In genomic region chr6:43985329-43985728, GRCh38 we compare ENCODE assay signal across 21 cellular contexts.
"Had no signal": no experiment of that assay in that cellular context is flagged by ENCODE, and none has a peak within 500 bp of the region (broad histone marks: within the 10 kb centered on the region; RNA-seq: fewer than 3 reads in every experiment).

No MANE protein-coding gene starts in this region.

- H3K36me3 ChIP-seq: brain microvascular endothelial cell, colonic mucosa, gastrocnemius medialis, upper lobe of left lung had no signal

- H3K27ac Mint-ChIP-seq: activated B cell treated with CpG ODN at 0.5 μM for 24 hours; activated CD4-positive, alpha-beta memory T cell treated with anti-CD3 and anti-CD28 coated beads for 36 hours; activated T-cell treated with anti-CD3 and anti-CD28 coated beads, Interleukin-2, amount 50 U/mL, for 24 hours; activated T-helper 2 cell treated with anti-CD3 and anti-CD28 coated beads, Interferon-gamma antibody, Interleukin-2, Interleukin-4, amounts not matched to agents 10 μg/mL and 5 μg/mL and 100 μg/mL, durations not matched to agents 14 hours and 24 hours and 36 hours; nephron progenitor cell; stimulated activated effector memory CD8-positive, alpha-beta T cell treated with anti-CD3 and anti-CD28 coated beads, Interleukin-12 subunit alpha, Interleukin-12 subunit beta, amount 100 ng/mL, for 72 hours had no signal

- H3K4me3 Mint-ChIP-seq: activated B cell treated with CpG ODN at 0.5 μM for 24 hours; activated CD4-positive, alpha-beta memory T cell treated with anti-CD3 and anti-CD28 coated beads for 36 hours; activated T-cell treated with anti-CD3 and anti-CD28 coated beads, Interleukin-2, amount 50 U/mL, for 24 hours; nephron progenitor cell; stimulated activated effector memory CD8-positive, alpha-beta T cell treated with anti-CD3 and anti-CD28 coated beads, Interleukin-12 subunit alpha, Interleukin-12 subunit beta, amount 100 ng/mL, for 72 hours had no signal

- H3K9me3 ChIP-seq: colonic mucosa, gastrocnemius medialis, psoas muscle, testis, upper lobe of left lung had no signal

- H3K4me1 Mint-ChIP-seq: activated B cell treated with CpG ODN at 0.5 μM for 24 hours; stimulated activated effector memory CD8-positive, alpha-beta T cell treated with anti-CD3 and anti-CD28 coated beads, Interleukin-12 subunit alpha, Interleukin-12 subunit beta, amount 100 ng/mL, for 72 hours had no signal

- FAIRE-seq: keratinocyte had no signal

- H3K27ac ChIP-seq: brain microvascular endothelial cell, colonic mucosa, psoas muscle, testis, upper lobe of left lung had no signal

- H3K4me3 ChIP-seq: colonic mucosa, gastrocnemius medialis, psoas muscle, testis, upper lobe of left lung had no signal

- DNase-seq: activated B cell treated with CpG ODN at 0.5 μM for 24 hours; activated CD4-positive, alpha-beta memory T cell treated with anti-CD3 and anti-CD28 coated beads for 36 hours; activated CD4-positive, alpha-beta T cell treated with anti-CD3 and anti-CD28 coated beads for 4 hours; activated naive CD4-positive, alpha-beta T cell treated with Interleukin-2 at 50 U/mL for 16 hours; activated T-cell treated with anti-CD3 and anti-CD28 coated beads, Interleukin-2, amount 50 U/mL, for 24 hours; anterior cingulate cortex; brain microvascular endothelial cell; central memory CD4-positive, alpha-beta T cell; colonic mucosa; gastrocnemius medialis; midbrain; stimulated activated CD4-positive, alpha-beta T cell treated with anti-CD3 and anti-CD28 coated beads, Interleukin-4, amount 100 ng/mL, for 24 hours; testis; upper lobe of left lung had no signal

- H3K27me3 ChIP-seq: brain microvascular endothelial cell, colonic mucosa, gastrocnemius medialis, testis, upper lobe of left lung had no signal

- H3K36me3 Mint-ChIP-seq: activated CD4-positive, alpha-beta memory T cell treated with anti-CD3 and anti-CD28 coated beads for 36 hours; stimulated activated effector memory CD8-positive, alpha-beta T cell treated with anti-CD3 and anti-CD28 coated beads, Interleukin-12 subunit alpha, Interleukin-12 subunit beta, amount 100 ng/mL, for 72 hours had no signal

- H3K9me3 Mint-ChIP-seq: activated B cell treated with CpG ODN at 0.5 μM for 24 hours; activated CD4-positive, alpha-beta memory T cell treated with anti-CD3 and anti-CD28 coated beads for 36 hours; activated T-cell treated with anti-CD3 and anti-CD28 coated beads, Interleukin-2, amount 50 U/mL, for 24 hours; activated T-helper 2 cell treated with anti-CD3 and anti-CD28 coated beads, Interferon-gamma antibody, Interleukin-2, Interleukin-4, amounts not matched to agents 10 μg/mL and 5 μg/mL and 100 μg/mL, durations not matched to agents 14 hours and 24 hours and 36 hours; nephron progenitor cell; stimulated activated effector memory CD8-positive, alpha-beta T cell treated with anti-CD3 and anti-CD28 coated beads, Interleukin-12 subunit alpha, Interleukin-12 subunit beta, amount 100 ng/mL, for 72 hours had no signal

- ATAC-seq: esophagus mucosa; gastrocnemius medialis; left lobe of liver; psoas muscle; stimulated activated effector memory CD8-positive, alpha-beta T cell treated with anti-CD3 and anti-CD28 coated beads, Interleukin-12 subunit alpha, Interleukin-12 subunit beta, amount 100 ng/mL, for 72 hours had no signal
